Comparison of ENCODE assay signal across 17 cellular contexts in the genomic region with DNA sequence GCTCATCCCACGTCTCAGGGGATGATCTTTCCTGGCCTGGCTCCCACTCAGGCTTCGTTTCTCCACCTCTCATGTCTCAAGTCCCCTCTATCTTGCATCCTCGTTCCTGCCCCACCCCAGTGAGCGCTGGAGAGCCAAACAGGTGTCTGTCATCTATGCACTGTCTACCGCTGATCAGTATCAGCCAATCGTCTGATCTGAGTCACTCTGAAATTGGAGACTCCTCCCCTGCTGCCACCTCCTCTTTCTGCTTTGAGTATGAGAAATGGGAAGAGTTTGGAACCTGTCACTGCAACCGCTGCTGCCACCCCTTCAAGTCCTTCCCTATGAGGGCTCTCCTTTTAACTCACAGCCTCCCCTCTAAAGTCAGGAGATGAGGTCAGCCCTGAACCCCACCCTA.
"Had no signal": no experiment of that assay in that cellular context is flagged by ENCODE, and none has a peak within 500 bp of the region (broad histone marks: within the 10 kb centered on the region; RNA-seq: fewer than 3 reads in every experiment).

No MANE protein-coding gene starts in this region.

- H3K9me3 ChIP-seq: adrenal gland, ovary, spleen had no signal

- H3K9me3 Mint-ChIP-seq: memory B cell, neural crest cell, T-cell had no signal

- FAIRE-seq: colon, urothelium cell line had no signal

- H3K36me3 ChIP-seq: adrenal gland, ovary, spleen had no signal

- H3K4me3 Mint-ChIP-seq: activated CD8-positive, alpha-beta memory T cell treated with anti-CD3 and anti-CD28 coated beads, Interleukin-2, amount 10 ng/mL, durations not matched to agents 7 days and 5 days; memory B cell; neural crest cell; T-cell had no signal

- H3K36me3 Mint-ChIP-seq: activated CD8-positive, alpha-beta memory T cell treated with anti-CD3 and anti-CD28 coated beads, Interleukin-2, amount 10 ng/mL, durations not matched to agents 7 days and 5 days; memory B cell; T-cell had no signal

- DNase-seq: activated CD8-positive, alpha-beta memory T cell treated with anti-CD3 and anti-CD28 coated beads, Interleukin-2, amount 10 ng/mL, durations not matched to agents 7 days and 5 days; activated naive CD4-positive, alpha-beta T cell treated with anti-CD3 and anti-CD28 coated beads, Interleukin-2, amount 50 U/mL, for 16 hours; activated T-cell treated with anti-CD3 and anti-CD28 coated beads, Interleukin-2, amount 50 U/mL, for 1 hour; adrenal gland; kidney glomerular epithelial cell; left ventricle myocardium superior; ovary; spleen; T-cell; T-helper 9 cell had no signal

- H3K27me3 ChIP-seq: adrenal gland, ovary had no signal

- H3K4me1 ChIP-seq: spleen had no signal

- H3K4me1 Mint-ChIP-seq: activated CD8-positive, alpha-beta memory T cell treated with anti-CD3 and anti-CD28 coated beads, Interleukin-2, amount 10 ng/mL, durations not matched to agents 7 days and 5 days; memory B cell; T-cell had no signal

- H3K27ac Mint-ChIP-seq: activated CD8-positive, alpha-beta memory T cell treated with anti-CD3 and anti-CD28 coated beads, Interleukin-2, amount 10 ng/mL, durations not matched to agents 7 days and 5 days; memory B cell; T-cell had no signal

- H3K4me3 ChIP-seq: adrenal gland, ovary, spleen had no signal

- H3K27ac ChIP-seq: adrenal gland, ovary, spleen had no signal

- ATAC-seq: activated CD4-positive, CD25-positive, alpha-beta regulatory T cell treated with anti-CD3 and anti-CD28 coated beads, Interleukin-2, amount 50 U/mL, for 24 hours; activated CD8-positive, alpha-beta memory T cell treated with anti-CD3 and anti-CD28 coated beads, Interleukin-2, amount 10 ng/mL, durations not matched to agents 7 days and 5 days; esophagus mucosa; sciatic nerve; T-cell had no signal
